ENCODE assay signal across 20 cellular contexts in genomic region chr19:53657778-53658177, GRCh38. TPM values are rescaled to one million over a fixed set of nuclear protein-coding genes. Genes with fewer than 3 reads are reported as not detected.
DNase-seq lines count a peak whose midpoint lies in the region; ATAC-seq, FAIRE-seq and TF ChIP-seq lines count a peak whose summit lies in the region.
"Had no signal": no experiment of that assay in that cellular context is flagged by ENCODE, and none has a peak within 500 bp of the region (broad histone marks: within the 10 kb centered on the region; RNA-seq: fewer than 3 reads in every experiment).

No MANE protein-coding gene starts in this region.

- POLR2A ChIA-PET in PC-9 (lab: Charles Lee; ENCODE audit: unreplicated experiment) (no interaction called here), HepG2 (lab: Yijun Ruan, JAX) (no interaction called here)

- peak overlapping the region; percentile 8 for H3K18ac ChIP-seq in trophoblast cell (ENCODE audit: low read length)

- BruUV-seq in PC-9 (replicated peaks; lab: Mats Ljungman, UMichigan) (no TSS peak), HepG2 (replicated peaks; lab: Mats Ljungman, UMichigan) (no TSS peak)

- no peak for TF ChIP-seq POLR2A in HepG2 (IDR thresholded peaks at IDR 0.05; ENCODE audit: insufficient read depth in 1 of 2, low read depth in 2 of 2, low read length in 2 of 2)

- peak overlapping the region; percentile 93 for H2BK5ac ChIP-seq in trophoblast cell (ENCODE audit: low read depth, low read length, poor library complexity)

- H3K27ac ChIP-seq in PC-9 (no peak overlapping the region), HepG2 (ENCODE audit: extremely low read length, insufficient read depth, low read length) (peak overlapping the region; percentile 46), trophoblast cell (ENCODE audit: low read depth, low read length) (peak overlapping the region; percentile 85)
- H3K27ac ChIP-seq: HL-60 had no signal

- in situ Hi-C loops in HepG2 (cut with HindIII; ENCODE audit: extremely low pct_ligation_motif_present, low pct_unique_long_range_greater_than_20kb) = loop anchor here (10.0 kb wide), 1 partner anchor 63 kb away; no protein-coding TSS in a partner anchor

- H2AFZ ChIP-seq in PC-9 = peak overlapping the region; percentile 59; the same call in 1 of the 2 replicates
- no peak overlapping the region for H2AFZ ChIP-seq in HepG2 (ENCODE audit: low read length)
- H2AFZ ChIP-seq in trophoblast cell (ENCODE audit: insufficient read depth, low read length, poor library complexity) = no peak overlapping the region

- no peak for TF ChIP-seq RAD21 in HepG2 (CRISPR knock-in tag; IDR thresholded peaks at IDR 0.05)

- H4K91ac ChIP-seq in trophoblast cell (ENCODE audit: low read depth, low read length) = peak overlapping the region; percentile 78

- H4K8ac ChIP-seq in trophoblast cell (ENCODE audit: low read depth, low read length) = peak overlapping the region; percentile 81

- H3K36me3 ChIP-seq in PC-9 (ENCODE audit: low read depth) (no peaks in the 10 kb centered on the region), HepG2 (replicated peaks in 1 of 2; ENCODE audit: control insufficient read depth in 1 of 2, insufficient read depth in 2 of 2, low read length in 2 of 2) (no peaks in the 10 kb centered on the region), trophoblast cell (ENCODE audit: control insufficient read depth in 1 of 2, insufficient read depth in 2 of 2, low read length in 2 of 2) (peaks cover 5 to 11% of the 10 kb centered on the region in 2 experiments)
- H3K36me3 ChIP-seq: BE2C had no signal

- H3K4me3 ChIP-seq in PC-9 (no peak overlapping the region), HepG2 (replicated peaks in 1 of 3; ENCODE audit: insufficient read depth in 1 of 3, low read depth in 2 of 3, low read length in 3 of 3) (no peak overlapping the region), trophoblast cell (ENCODE audit: low read depth, low read length) (no peak overlapping the region)
- H3K4me3 ChIP-seq: K562 had no signal

- WGBS in HepG2 (ENCODE audit: low lambda C conversion rate) = 86% methylated on average over 7 of the region's 7 CpGs
- WGBS in trophoblast cell (ENCODE audit: extremely low coverage, insufficient coverage, insufficient read length) = no CpG with 5 or more reads among the region's 7 CpGs

- H3K9me3 ChIP-seq in PC-9 (ENCODE audit: insufficient read depth, low read depth) (peaks cover 7% of the 10 kb centered on the region; the same call in 1 of the 2 replicates), HepG2 (ENCODE audit: low read length) (peaks cover 22% of the 10 kb centered on the region), trophoblast cell (ENCODE audit: insufficient read depth, low read depth, low read length) (peaks cover 11% of the 10 kb centered on the region)
- H3K9me3 ChIP-seq: BE2C had no signal

- no peaks in the 10 kb centered on the region for H3F3A ChIP-seq in PC-9 (ENCODE audit: insufficient read depth, low read depth)

- H4K20me1 ChIP-seq in PC-9 (ENCODE audit: insufficient read depth) = no peaks in the 10 kb centered on the region
- H4K20me1 ChIP-seq in HepG2 (ENCODE audit: insufficient read depth, low read length) = no peaks in the 10 kb centered on the region

- TF ChIP-seq EP300 in HepG2 (IDR thresholded peaks at IDR 0.05; ENCODE audit: low read depth in 2 of 2, low read length in 2 of 2) = no peak
- TF ChIP-seq EP300 in HepG2 (CRISPR knock-in tag; IDR thresholded peaks at IDR 0.05; ENCODE audit: borderline replicate concordance) = no peak

- DNase-seq in ELF-1 (ENCODE audit: low read depth, low spot score) (peak; percentile 63), PC-9 (peak; percentile 28 to 87), HepG2 (ENCODE audit: low spot score) (no peak), trophoblast cell (peak; percentile 82 to 97), GM10266 (ENCODE audit: extremely low spot score) (no peak), NCI-H226 (no peak)
- DNase-seq: 8988T; BE2C; C1 segment of cervical spinal cord; Caco-2; CD4-positive, CD25-positive, alpha-beta regulatory T cell; GDM1; HCEC 1CT; IMR-90 had no signal

- H3K23ac ChIP-seq in trophoblast cell (ENCODE audit: low read length) = no peak overlapping the region

- H3K4me2 ChIP-seq in PC-9 = peak overlapping the region; percentile 23; the same call in 1 of the 2 replicates
- no peak overlapping the region for H3K4me2 ChIP-seq in HepG2 (ENCODE audit: low read depth, low read length)
- H3K4me2 ChIP-seq in trophoblast cell (ENCODE audit: low read length) = no peak overlapping the region

- CTCF ChIA-PET in PC-9 (lab: Charles Lee) = no interaction called here
- CTCF ChIA-PET in HepG2 (lab: Yijun Ruan, JAX; ENCODE audit: low intra/inter-chr PET ratio, low total read pairs) = no interaction called here

- H3K9me2 ChIP-seq in PC-9 (ENCODE audit: insufficient read depth) = no peaks in the 10 kb centered on the region

- H2BK12ac ChIP-seq in trophoblast cell (ENCODE audit: low read length) = peak overlapping the region; percentile 67

- H3K79me2 ChIP-seq in PC-9 (ENCODE audit: low read depth) (no peaks in the 10 kb centered on the region), HepG2 (ENCODE audit: insufficient read depth, low read length) (no peaks in the 10 kb centered on the region), trophoblast cell (ENCODE audit: control insufficient read depth, insufficient read depth, low read length, poor library complexity) (no peaks in the 10 kb centered on the region)

- ATAC-seq in HepG2 (no peak), GM21367 (IDR thresholded peaks at IDR 0.05; ENCODE audit: unreplicated experiment) (no peak)
- ATAC-seq: K562 had no signal

- H3K27me3 ChIP-seq in PC-9 (ENCODE audit: insufficient read depth, low read depth) = no peaks in the 10 kb centered on the region
- H3K27me3 ChIP-seq in HepG2 (ENCODE audit: control insufficient read depth in 1 of 2, insufficient read depth in 2 of 2, low read length in 2 of 2) = no peaks in the 10 kb centered on the region
- H3K27me3 ChIP-seq in trophoblast cell (ENCODE audit: insufficient read depth, low read length) = no peaks in the 10 kb centered on the region
- H3K27me3 ChIP-seq: BE2C had no signal

- H3K79me1 ChIP-seq in trophoblast cell (ENCODE audit: low read length) = peaks cover 30% of the 10 kb centered on the region

- H4K12ac ChIP-seq in trophoblast cell (ENCODE audit: low read depth, low read length) = no peak overlapping the region

- H2BK120ac ChIP-seq in trophoblast cell (ENCODE audit: insufficient read depth, low read length, poor library complexity) = peak overlapping the region; percentile 96

- peaks cover 5% of the 10 kb centered on the region; the same call in 1 of the 2 replicates for H3K4me1 ChIP-seq in PC-9 (replicated peaks; ENCODE audit: insufficient read depth)
- H3K4me1 ChIP-seq in HepG2 (ENCODE audit: insufficient read depth, low read length) = peaks cover 71% of the 10 kb centered on the region
- H3K4me1 ChIP-seq in trophoblast cell (ENCODE audit: control insufficient read depth in 1 of 2, insufficient read depth in 2 of 2, low read length in 2 of 2) = peaks cover 16 to 17% of the 10 kb centered on the region in 2 experiments
- H3K4me1 ChIP-seq: BE2C had no signal

- H2AK5ac ChIP-seq in trophoblast cell (ENCODE audit: low read length) = peak overlapping the region; percentile 69

- intact Hi-C loops in PC-9 (cut with micrococcal nuclease; ENCODE audit: unreplicated experiment) (no loop called here), HepG2 (cut with micrococcal nuclease; ENCODE audit: unreplicated experiment) (loop anchor here (2.0 to 10.0 kb wide), 2 partner anchors 15 to 63 kb away; no protein-coding TSS in a partner anchor)

- no peak for TF ChIP-seq CTCF in PC-9 (conservative IDR thresholded peaks at IDR 0.05)
- TF ChIP-seq CTCF in HepG2 (CRISPR knock-in tag; IDR thresholded peaks at IDR 0.05) = no peak
- TF ChIP-seq CTCF in GM10266 (IDR thresholded peaks at IDR 0.05; ENCODE audit: control insufficient read depth, insufficient read depth, low read depth, missing control alignments) = no peak

- H3K9ac ChIP-seq in HepG2 (ENCODE audit: insufficient read depth, low read depth, low read length) (no peak overlapping the region; the same call in 1 of the 2 replicates), trophoblast cell (ENCODE audit: low read length) (no peak overlapping the region)

- H3K4ac ChIP-seq in trophoblast cell (ENCODE audit: low read depth, low read length) = peak overlapping the region; percentile 53

- H3K14ac ChIP-seq in trophoblast cell (ENCODE audit: low read length) = peak overlapping the region; percentile 97

- FAIRE-seq in HepG2 (lab: Jason Lieb, UNC) = no peak
- FAIRE-seq: D721Med, K562 had no signal

TF ChIP-seq in HepG2, 621 proteins besides CTCF, POLR2A, EP300 and RAD21 (continues in another document):
- TF ChIP-seq GABPA (IDR thresholded peaks at IDR 0.05; ENCODE audit: low read depth, low read length) (no peak), GABPA (CRISPR knock-in tag; IDR thresholded peaks at IDR 0.05; ENCODE audit: low read depth) (peak; percentile 25; the same call in 1 of the 2 replicates)

RNA-seq across cellular contexts. Expression of gene DPRX, which starts 26.0 kb away (rescaled TPM):
- total RNA-seq in PC-9 (2021) (not detected in 2 replicates), HepG2 (2016; rRNA removed; fragmentation: Illumina TruSeq; extraction: Trizol) (not detected in 2 replicates)
- not detected in 2 replicates for total RNA-seq in HepG2 (2016; cell fraction: cytosol; rRNA removed; fragmentation: Illumina TruSeq; extraction: Trizol; ENCODE audit: low read depth)
- not detected in 2 replicates for total RNA-seq in HepG2 (2016; cell fraction: insoluble cytoplasmic fraction; rRNA removed; fragmentation: Illumina TruSeq; extraction: Trizol)
- not detected in 2 replicates for total RNA-seq in HepG2 (2016; cell fraction: membrane; rRNA removed; fragmentation: Illumina TruSeq; extraction: Trizol)
- not detected in 2 replicates for total RNA-seq in HepG2 (2016; cell fraction: nucleus; rRNA removed; fragmentation: Illumina TruSeq; extraction: Trizol)
- 0.24 TPM in 1 of 2 replicates, not detected in the other for polyA plus RNA-seq in HepG2 (2011; rRNA removed)
- not detected in 2 replicates for polyA plus RNA-seq in HepG2 (2011; cell fraction: cytosol; rRNA removed)
- 0.34 TPM in 1 of 2 replicates, not detected in the other for polyA plus RNA-seq in HepG2 (2011; cell fraction: nucleus; rRNA removed)
- not detected in 2 replicates for polyA plus RNA-seq in HepG2 (2012)
- polyA plus RNA-seq in HepG2 (2016; cell fraction: cytosol; fragmentation: Illumina TruSeq; extraction: Trizol; ENCODE audit: low read depth) = not detected in 2 replicates
- not detected in 2 replicates for polyA plus RNA-seq in HepG2 (2016; cell fraction: insoluble cytoplasmic fraction; fragmentation: Illumina TruSeq; extraction: Trizol; ENCODE audit: low read depth)
- not detected in 2 replicates for polyA plus RNA-seq in HepG2 (2016; cell fraction: membrane; fragmentation: Illumina TruSeq; extraction: Trizol; ENCODE audit: low read depth)
- polyA plus RNA-seq in HepG2 (2016; cell fraction: nucleus; fragmentation: Illumina TruSeq; extraction: Trizol; ENCODE audit: insufficient read depth, low read depth) = not detected in 2 replicates
- polyA minus RNA-seq in HepG2 (2011; rRNA and poly(A)+ RNA removed; ENCODE audit: low replicate concordance) = not detected in 2 replicates
- not detected in 2 replicates for polyA minus RNA-seq in HepG2 (2011; cell fraction: cytosol; rRNA and poly(A)+ RNA removed)
- polyA minus RNA-seq in HepG2 (2011; cell fraction: nucleus; rRNA and poly(A)+ RNA removed) = not detected in 2 replicates
- 0.29 and 0.43 TPM in 2 replicates for polyA plus RNA-seq in trophoblast cell (2013)
- total RNA-seq: Caco-2; CD4-positive, CD25-positive, alpha-beta regulatory T cell; H4; HT1080; IMR-90; K562 had no signal
- polyA plus RNA-seq: CD4-positive, CD25-positive, alpha-beta regulatory T cell; IMR-90; K562 had no signal

Comparison
In these comparisons a context has a peak if more than half of its experiments do, and no peak if none do; other contexts are left out.
1. DNase-seq: peak in ELF-1 (single experiment), PC-9 (2 of 2) and trophoblast cell (2 of 2); none in HepG2 (single experiment), GM10266 (single experiment) and NCI-H226 (single experiment).